Comparison of ENCODE assay signal across 20 cellular contexts in the genomic region with DNA sequence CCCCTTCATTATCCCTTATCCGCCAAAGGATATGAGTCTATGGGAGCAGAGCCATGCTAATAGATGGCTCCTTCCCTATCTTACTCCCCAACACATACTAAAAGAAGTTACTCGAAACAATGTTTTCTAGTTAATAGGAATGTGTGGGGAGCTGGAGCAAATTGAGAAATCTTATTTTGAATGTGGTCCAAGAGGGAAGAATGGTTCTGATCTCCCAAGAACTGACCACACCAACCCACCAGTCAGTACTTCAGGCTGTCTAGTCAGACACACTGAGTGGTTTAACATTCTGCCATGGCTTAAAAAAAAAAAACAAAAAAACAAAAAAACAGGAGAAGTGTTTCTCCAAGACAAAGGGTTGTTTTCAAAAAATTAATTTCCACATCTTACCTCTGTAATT. TPM values are rescaled to one million over a fixed set of nuclear protein-coding genes. Genes with fewer than 3 reads are reported as not detected.
DNase-seq lines count a peak whose midpoint lies in the region; ATAC-seq and TF ChIP-seq lines count a peak whose summit lies in the region.
"Had no signal": no experiment of that assay in that cellular context is flagged by ENCODE, and none has a peak within 500 bp of the region (broad histone marks: within the 10 kb centered on the region; RNA-seq: fewer than 3 reads in every experiment).

No MANE protein-coding gene starts in this region.

- H3K9me3 ChIP-seq in RWPE2 (ENCODE audit: severe bottlenecking): no peaks in the 10 kb centered on the region
- H3K9me3 ChIP-seq in lower lobe of right lung: no peaks in the 10 kb centered on the region
- H3K9me3 ChIP-seq: BLaER1, gastroesophageal sphincter, uterus had no signal

- TF ChIP-seq CTCF in BJ (IDR thresholded peaks at IDR 0.05; ENCODE audit: insufficient read depth, low read depth, low read length) (no peak), RWPE2 (IDR thresholded peaks at IDR 0.05; ENCODE audit: poor library complexity, severe bottlenecking) (no peak), fibroblast of mammary gland (conservative IDR thresholded peaks at IDR 0.05; ENCODE audit: control insufficient read depth, insufficient read depth, low read depth, low read length) (no peak), lower lobe of right lung (IDR thresholded peaks at IDR 0.05) (no peak)

- CTCF ChIA-PET in BJ (lab: Yijun Ruan, JAX): interaction anchor here (1.1 kb wide), 1 partner anchor 12 kb away, joined by 3 read pairs; no protein-coding TSS in a partner anchor

- H3K36me3 ChIP-seq in BJ (ENCODE audit: control insufficient read depth, insufficient read depth, low read length) (no peaks in the 10 kb centered on the region), RWPE2 (ENCODE audit: low read depth) (no peaks in the 10 kb centered on the region), lower lobe of right lung (no peaks in the 10 kb centered on the region)
- H3K36me3 ChIP-seq: BLaER1, gastroesophageal sphincter, uterus had no signal

- peak overlapping the region; percentile 70 for H3K27ac ChIP-seq in RWPE2 (ENCODE audit: poor library complexity, severe bottlenecking)
- no peak overlapping the region for H3K27ac ChIP-seq in lower lobe of right lung
- H3K27ac ChIP-seq: BLaER1 had no signal

- DNase-seq in BJ (ENCODE audit: low read depth): peak; percentile 66
- DNase-seq in RWPE2 (ENCODE audit: low spot score): no peak
- DNase-seq in fibroblast of mammary gland (ENCODE audit: low read depth): peak; percentile 87
- DNase-seq in skeletal muscle cell (ENCODE audit: low read depth): peak; percentile 70
- no peak for DNase-seq in middle frontal gyrus (ENCODE audit: extremely low spot score, low spot score)
- no peak for DNase-seq in NCI-H1105 treated with DMSO at 0.1 percent for 48 hours (lab: John Stamatoyannopoulos, UW)
- DNase-seq in pons (ENCODE audit: low spot score): no peak
- no peak for DNase-seq in lower lobe of right lung
- DNase-seq: activated CD4-positive, alpha-beta T cell treated with anti-CD3 and anti-CD28 coated beads, Interleukin-2, amount 10 ng/mL, durations not matched to agents 24 days and 14 days; activated CD8-positive, alpha-beta memory T cell treated with anti-CD3 and anti-CD28 coated beads, Interleukin-2, amount 50 U/mL, for 4 hours; activated effector memory CD4-positive, alpha-beta T cell treated with Interleukin-2 at 50 U/mL for 16 hours; cerebellar nuclear complex; GF-D8; left ventricle myocardium superior; NK-92 treated with Interleukin-12 subunit alpha and Interleukin-12 subunit beta, amount 100 ng/mL, for 24 hours; uterus had no signal

- no peak for ATAC-seq in RWPE2 (ENCODE audit: low read depth)
- no peak for ATAC-seq in lower lobe of right lung
- ATAC-seq: sciatic nerve had no signal

- peaks cover 14% of the 10 kb centered on the region for H3K4me1 ChIP-seq in RWPE2 (ENCODE audit: insufficient read depth, poor library complexity, severe bottlenecking)
- H3K4me1 ChIP-seq in lower lobe of right lung: peaks cover 6% of the 10 kb centered on the region
- H3K4me1 ChIP-seq: BLaER1, uterus had no signal

- POLR2A ChIA-PET in BJ (lab: Charles Lee): no interaction called here

- H3K27me3 ChIP-seq in BJ (ENCODE audit: control insufficient read depth, insufficient read depth, low read length) (no peaks in the 10 kb centered on the region), RWPE2 (ENCODE audit: insufficient read depth, poor library complexity, severe bottlenecking) (no peaks in the 10 kb centered on the region), lower lobe of right lung (ENCODE audit: low read depth) (no peaks in the 10 kb centered on the region)
- H3K27me3 ChIP-seq: BLaER1, gastroesophageal sphincter, uterus had no signal

- H3K4me3 ChIP-seq in BJ (ENCODE audit: low read depth, low read length): no peak overlapping the region
- no peak overlapping the region for H3K4me3 ChIP-seq in RWPE2 (ENCODE audit: severe bottlenecking)
- H3K4me3 ChIP-seq in fibroblast of mammary gland (ENCODE audit: control insufficient read depth, low read depth, low read length): no peak overlapping the region
- H3K4me3 ChIP-seq in skeletal muscle cell (ENCODE audit: low read depth, low read length): no peak overlapping the region
- no peak overlapping the region for H3K4me3 ChIP-seq in lower lobe of right lung
- H3K4me3 ChIP-seq: BLaER1, gastroesophageal sphincter, uterus had no signal

- intact Hi-C loops in lower lobe of right lung (cut with DNase I): no loop called here

RNA-seq across cellular contexts. Expression of a gene that starts 31.5 kb away (rescaled TPM):
- not detected in 2 replicates for polyA plus RNA-seq in BJ (2011; rRNA removed)
- polyA minus RNA-seq in BJ (2011; rRNA and poly(A)+ RNA removed): not detected in 2 replicates
- 26.1 TPM for total RNA-seq in lower lobe of right lung
- total RNA-seq: activated CD4-positive, alpha-beta T cell treated with anti-CD3 and anti-CD28 coated beads, Interleukin-2, amount 10 ng/mL, durations not matched to agents 24 days and 14 days; gastroesophageal sphincter; left ventricle myocardium superior; osteocyte; sciatic nerve; uterus had no signal

Comparison
In these comparisons a context has a peak if more than half of its experiments do, and no peak if none do; other contexts are left out.
1. DNase-seq: peak in BJ (single experiment), fibroblast of mammary gland (single experiment) and skeletal muscle cell (single experiment); none in RWPE2 (single experiment), middle frontal gyrus (single experiment), NCI-H1105 treated with DMSO at 0.1 percent for 48 hours (single experiment), pons (single experiment) and lower lobe of right lung (single experiment).